9 cellular contexts compared by ENCODE assay signal in the genomic region with DNA sequence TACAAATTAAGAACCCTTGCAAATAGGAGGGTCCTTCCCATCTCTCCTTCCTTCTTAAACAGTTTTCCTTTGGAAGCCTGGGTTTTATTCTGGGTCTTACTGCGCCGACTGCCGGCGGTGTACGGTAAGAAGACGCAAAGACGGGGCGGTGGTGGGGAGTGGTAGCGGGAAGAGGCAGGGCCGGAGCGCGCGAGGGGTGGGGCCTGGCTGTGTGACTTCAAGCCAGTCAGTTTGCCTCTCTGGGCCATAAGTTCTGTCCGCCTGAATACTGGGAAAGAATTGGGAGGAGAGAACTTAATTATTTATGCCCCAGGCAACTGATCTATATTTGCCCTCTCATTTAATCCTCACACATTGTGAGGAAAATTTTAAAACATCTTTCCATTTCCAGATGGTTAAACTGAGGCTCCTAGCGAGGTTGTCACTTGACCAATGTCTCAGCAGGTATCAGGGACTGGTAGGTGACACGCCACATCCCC. TPM values are rescaled to one million over a fixed set of nuclear protein-coding genes. Genes with fewer than 3 reads are reported as not detected.
DNase-seq lines count a peak whose midpoint lies in the region; ATAC-seq and TF ChIP-seq lines count a peak whose summit lies in the region.
"Had no signal": no experiment of that assay in that cellular context is flagged by ENCODE, and none has a peak within 500 bp of the region (broad histone marks: within the 10 kb centered on the region; RNA-seq: fewer than 3 reads in every experiment).

No MANE protein-coding gene starts in this region.

- H3K27me3 ChIP-seq in BLaER1 (peaks cover 39% of the 10 kb centered on the region), KMS-11 (ENCODE audit: insufficient read depth, low read depth) (no peaks in the 10 kb centered on the region), neuron (ENCODE audit: insufficient read depth, low read length) (no peaks in the 10 kb centered on the region), testis (no peaks in the 10 kb centered on the region)

- 0 out of 2 replicates have a peak overlapping the region, but pooled peaks have one; percentile 75 for H3K9ac ChIP-seq in BLaER1
- H3K9ac ChIP-seq in KMS-11, result peak overlapping the region; percentile 63

- peak overlapping the region; percentile 74 for H3K4me3 ChIP-seq in BLaER1
- no peak overlapping the region for H3K4me3 ChIP-seq in KMS-11 (IDR thresholded peaks at IDR 0.05; ENCODE audit: insufficient read depth, low read depth, low read length)
- H3K4me3 ChIP-seq in foreskin fibroblast (ENCODE audit: low read depth in 1 of 2, low read length in 2 of 2), result peak overlapping the region; percentile 63 to 67
- H3K4me3 ChIP-seq in neuron (ENCODE audit: low read length), result peak overlapping the region; percentile 54
- H3K4me3 ChIP-seq in testis, result peak overlapping the region; percentile 63 to 77

- no peaks in the 10 kb centered on the region for H3K9me3 ChIP-seq in BLaER1
- no peaks in the 10 kb centered on the region for H3K9me3 ChIP-seq in neuron (ENCODE audit: low read length)
- H3K9me3 ChIP-seq in testis, result no peaks in the 10 kb centered on the region

- TF ChIP-seq CTCF in KMS-11 (conservative IDR thresholded peaks at IDR 0.05; ENCODE audit: low read depth, low read length) (peak; percentile 81), foreskin fibroblast (IDR thresholded peaks at IDR 0.05; ENCODE audit: low read depth, low read length) (peak; percentile 47), testis (IDR thresholded peaks at IDR 0.05) (peak; percentile 33 to 63 (median 50))

- intact Hi-C loops in testis (cut with DNase I; ENCODE audit: low total_unique reads), result no loop called here

- peak; percentile 46 for ATAC-seq in GM19463 (IDR thresholded peaks at IDR 0.05; ENCODE audit: unreplicated experiment)

- H3K36me3 ChIP-seq in BLaER1, result peaks cover 6% of the 10 kb centered on the region; the same call in 1 of the 2 replicates
- H3K36me3 ChIP-seq in KMS-11 (ENCODE audit: insufficient read depth), result no peaks in the 10 kb centered on the region
- H3K36me3 ChIP-seq in neuron (ENCODE audit: insufficient read depth, low read length), result no peaks in the 10 kb centered on the region
- H3K36me3 ChIP-seq in testis (ENCODE audit: low read depth, missing control alignments), result no peaks in the 10 kb centered on the region

- H4K20me1 ChIP-seq in BLaER1 (peaks cover 13% of the 10 kb centered on the region; the same call in 1 of the 2 replicates), KMS-11 (ENCODE audit: insufficient read depth) (no peaks in the 10 kb centered on the region)

- H3K4me1 ChIP-seq in BLaER1, result peaks cover 8% of the 10 kb centered on the region
- peaks cover 3% of the 10 kb centered on the region for H3K4me1 ChIP-seq in KMS-11 (ENCODE audit: low read depth, poor library complexity, severe bottlenecking)
- peaks cover 7% of the 10 kb centered on the region for H3K4me1 ChIP-seq in neuron (ENCODE audit: insufficient read depth, low read length)
- peaks cover 3% of the 10 kb centered on the region for H3K4me1 ChIP-seq in testis

- no peak overlapping the region for H3K27ac ChIP-seq in BLaER1
- peak overlapping the region; percentile 87 for H3K27ac ChIP-seq in KMS-11
- H3K27ac ChIP-seq in testis, result peak overlapping the region; percentile 79 to 88

- WGBS in testis, 2 donors, result 0% methylated on average over 16 of the region's 16 CpGs

- DNase-seq in RPMI8226 (peak; percentile 86), foreskin fibroblast (peak; percentile 65 to 86), testis (peak; percentile 84)
- peak; percentile 58 for DNase-seq in activated gamma-delta T cell treated with anti-CD3 and anti-CD28 coated beads, Interleukin-2, amount 50 U/mL, for 16 hours (ENCODE audit: low read depth)

- H2AFZ ChIP-seq in KMS-11 (ENCODE audit: low read depth) (peak overlapping the region; percentile 70), neuron (ENCODE audit: low read depth, low read length) (peak overlapping the region; percentile 64)

- H3K4me2 ChIP-seq in BLaER1, result peak overlapping the region; percentile 71
- H3K4me2 ChIP-seq in KMS-11, result peak overlapping the region; percentile 85

- TF ChIP-seq POLR2A in testis (IDR thresholded peaks at IDR 0.05), result no peak

- H3K79me2 ChIP-seq in KMS-11 (ENCODE audit: insufficient read depth, low read depth), result no peaks in the 10 kb centered on the region

RNA-seq across cellular contexts. Expression of a gene that starts 0.7 kb away (rescaled TPM):
- total RNA-seq in testis, result 10 to 100 TPM; 39.3 to 46.1 TPM
- polyA plus RNA-seq in testis (ENCODE audit: insufficient read depth, low read depth, low replicate concordance), result 3.0 TPM

RNA-seq across cellular contexts. Expression of a gene that starts 11.0 kb away (rescaled TPM):
- total RNA-seq in testis, result 100 to 1,000 TPM; 358 to 363 TPM
- polyA plus RNA-seq in testis (ENCODE audit: insufficient read depth, low read depth, low replicate concordance), result 193 TPM

RNA-seq across cellular contexts. Expression of a gene that starts 44.6 kb away (rescaled TPM):
- total RNA-seq in testis, result 1 to 10 TPM; 2.8 to 3.8 TPM
- polyA plus RNA-seq in testis (ENCODE audit: insufficient read depth, low read depth, low replicate concordance), result 2.4 TPM
- total RNA-seq: T-helper 1 cell treated with Interleukin-12 subunit alpha and Interleukin-12 subunit beta and Interleukin-4 antibody, amounts not matched to agents 30 ng/mL and 1 ng/mL, for 36 hours had no signal
